ENCODE assay signal across 1 cellular context in the genomic region with DNA sequence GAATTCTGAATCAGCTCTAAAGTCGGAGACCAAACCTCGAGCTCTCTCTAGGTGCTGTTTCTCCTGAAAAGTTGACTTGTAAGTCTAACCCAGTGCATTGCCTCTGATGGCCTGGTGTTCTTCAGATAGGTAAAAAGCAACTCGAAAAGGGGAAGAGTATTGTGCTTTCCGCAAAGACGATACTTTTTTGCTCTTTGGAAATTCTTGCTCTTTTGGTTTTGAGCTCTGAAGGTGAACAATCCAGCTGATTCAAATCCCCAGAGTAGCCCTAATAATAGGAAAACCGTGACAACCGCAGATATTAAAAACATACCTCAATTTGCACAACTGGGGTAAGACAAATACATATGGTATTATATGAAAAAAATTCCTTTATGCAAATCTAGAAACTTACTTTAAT.
TF ChIP-seq lines count a peak whose summit lies in the region.

No MANE protein-coding gene starts in this region.

TF ChIP-seq in GM12878, 131 proteins besides CTCF, POLR2A, EP300 and RAD21 (continued from another document):
- TF ChIP-seq, protein P1, sequence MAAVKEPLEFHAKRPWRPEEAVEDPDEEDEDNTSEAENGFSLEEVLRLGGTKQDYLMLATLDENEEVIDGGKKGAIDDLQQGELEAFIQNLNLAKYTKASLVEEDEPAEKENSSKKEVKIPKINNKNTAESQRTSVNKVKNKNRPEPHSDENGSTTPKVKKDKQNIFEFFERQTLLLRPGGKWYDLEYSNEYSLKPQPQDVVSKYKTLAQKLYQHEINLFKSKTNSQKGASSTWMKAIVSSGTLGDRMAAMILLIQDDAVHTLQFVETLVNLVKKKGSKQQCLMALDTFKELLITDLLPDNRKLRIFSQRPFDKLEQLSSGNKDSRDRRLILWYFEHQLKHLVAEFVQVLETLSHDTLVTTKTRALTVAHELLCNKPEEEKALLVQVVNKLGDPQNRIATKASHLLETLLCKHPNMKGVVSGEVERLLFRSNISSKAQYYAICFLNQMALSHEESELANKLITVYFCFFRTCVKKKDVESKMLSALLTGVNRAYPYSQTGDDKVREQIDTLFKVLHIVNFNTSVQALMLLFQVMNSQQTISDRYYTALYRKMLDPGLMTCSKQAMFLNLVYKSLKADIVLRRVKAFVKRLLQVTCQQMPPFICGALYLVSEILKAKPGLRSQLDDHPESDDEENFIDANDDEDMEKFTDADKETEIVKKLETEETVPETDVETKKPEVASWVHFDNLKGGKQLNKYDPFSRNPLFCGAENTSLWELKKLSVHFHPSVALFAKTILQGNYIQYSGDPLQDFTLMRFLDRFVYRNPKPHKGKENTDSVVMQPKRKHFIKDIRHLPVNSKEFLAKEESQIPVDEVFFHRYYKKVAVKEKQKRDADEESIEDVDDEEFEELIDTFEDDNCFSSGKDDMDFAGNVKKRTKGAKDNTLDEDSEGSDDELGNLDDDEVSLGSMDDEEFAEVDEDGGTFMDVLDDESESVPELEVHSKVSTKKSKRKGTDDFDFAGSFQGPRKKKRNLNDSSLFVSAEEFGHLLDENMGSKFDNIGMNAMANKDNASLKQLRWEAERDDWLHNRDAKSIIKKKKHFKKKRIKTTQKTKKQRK (IDR thresholded peaks at IDR 0.05; ENCODE audit: low read depth, low read length) = no peak
- no peak for TF ChIP-seq CBFB (IDR thresholded peaks at IDR 0.05; ENCODE audit: low read depth)
- no peak for TF ChIP-seq GABPA (IDR thresholded peaks at IDR 0.05; ENCODE audit: low read depth)
- peak; percentile 47 for TF ChIP-seq MEF2B (IDR thresholded peaks at IDR 0.05; ENCODE audit: partially characterized antibody, poor library complexity, severe bottlenecking)
- TF ChIP-seq ESRRA (IDR thresholded peaks at IDR 0.05; ENCODE audit: low read length) = no peak
- no peak for TF ChIP-seq POLR2AphosphoS5 (IDR thresholded peaks at IDR 0.05; ENCODE audit: low read length)
- TF ChIP-seq, protein P2, sequence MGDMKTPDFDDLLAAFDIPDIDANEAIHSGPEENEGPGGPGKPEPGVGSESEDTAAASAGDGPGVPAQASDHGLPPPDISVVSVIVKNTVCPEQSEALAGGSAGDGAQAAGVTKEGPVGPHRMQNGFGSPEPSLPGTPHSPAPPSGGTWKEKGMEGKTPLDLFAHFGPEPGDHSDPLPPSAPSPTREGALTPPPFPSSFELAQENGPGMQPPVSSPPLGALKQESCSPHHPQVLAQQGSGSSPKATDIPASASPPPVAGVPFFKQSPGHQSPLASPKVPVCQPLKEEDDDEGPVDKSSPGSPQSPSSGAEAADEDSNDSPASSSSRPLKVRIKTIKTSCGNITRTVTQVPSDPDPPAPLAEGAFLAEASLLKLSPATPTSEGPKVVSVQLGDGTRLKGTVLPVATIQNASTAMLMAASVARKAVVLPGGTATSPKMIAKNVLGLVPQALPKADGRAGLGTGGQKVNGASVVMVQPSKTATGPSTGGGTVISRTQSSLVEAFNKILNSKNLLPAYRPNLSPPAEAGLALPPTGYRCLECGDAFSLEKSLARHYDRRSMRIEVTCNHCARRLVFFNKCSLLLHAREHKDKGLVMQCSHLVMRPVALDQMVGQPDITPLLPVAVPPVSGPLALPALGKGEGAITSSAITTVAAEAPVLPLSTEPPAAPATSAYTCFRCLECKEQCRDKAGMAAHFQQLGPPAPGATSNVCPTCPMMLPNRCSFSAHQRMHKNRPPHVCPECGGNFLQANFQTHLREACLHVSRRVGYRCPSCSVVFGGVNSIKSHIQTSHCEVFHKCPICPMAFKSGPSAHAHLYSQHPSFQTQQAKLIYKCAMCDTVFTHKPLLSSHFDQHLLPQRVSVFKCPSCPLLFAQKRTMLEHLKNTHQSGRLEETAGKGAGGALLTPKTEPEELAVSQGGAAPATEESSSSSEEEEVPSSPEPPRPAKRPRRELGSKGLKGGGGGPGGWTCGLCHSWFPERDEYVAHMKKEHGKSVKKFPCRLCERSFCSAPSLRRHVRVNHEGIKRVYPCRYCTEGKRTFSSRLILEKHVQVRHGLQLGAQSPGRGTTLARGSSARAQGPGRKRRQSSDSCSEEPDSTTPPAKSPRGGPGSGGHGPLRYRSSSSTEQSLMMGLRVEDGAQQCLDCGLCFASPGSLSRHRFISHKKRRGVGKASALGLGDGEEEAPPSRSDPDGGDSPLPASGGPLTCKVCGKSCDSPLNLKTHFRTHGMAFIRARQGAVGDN (IDR thresholded peaks at IDR 0.05) = peak; percentile 17; the same call in 1 of the 2 replicates
- TF ChIP-seq FOXM1 (IDR thresholded peaks at IDR 0.05; ENCODE audit: low read depth, low read length) = peak; percentile 89; the same call in 1 of the 2 replicates
- TF ChIP-seq, protein P3, sequence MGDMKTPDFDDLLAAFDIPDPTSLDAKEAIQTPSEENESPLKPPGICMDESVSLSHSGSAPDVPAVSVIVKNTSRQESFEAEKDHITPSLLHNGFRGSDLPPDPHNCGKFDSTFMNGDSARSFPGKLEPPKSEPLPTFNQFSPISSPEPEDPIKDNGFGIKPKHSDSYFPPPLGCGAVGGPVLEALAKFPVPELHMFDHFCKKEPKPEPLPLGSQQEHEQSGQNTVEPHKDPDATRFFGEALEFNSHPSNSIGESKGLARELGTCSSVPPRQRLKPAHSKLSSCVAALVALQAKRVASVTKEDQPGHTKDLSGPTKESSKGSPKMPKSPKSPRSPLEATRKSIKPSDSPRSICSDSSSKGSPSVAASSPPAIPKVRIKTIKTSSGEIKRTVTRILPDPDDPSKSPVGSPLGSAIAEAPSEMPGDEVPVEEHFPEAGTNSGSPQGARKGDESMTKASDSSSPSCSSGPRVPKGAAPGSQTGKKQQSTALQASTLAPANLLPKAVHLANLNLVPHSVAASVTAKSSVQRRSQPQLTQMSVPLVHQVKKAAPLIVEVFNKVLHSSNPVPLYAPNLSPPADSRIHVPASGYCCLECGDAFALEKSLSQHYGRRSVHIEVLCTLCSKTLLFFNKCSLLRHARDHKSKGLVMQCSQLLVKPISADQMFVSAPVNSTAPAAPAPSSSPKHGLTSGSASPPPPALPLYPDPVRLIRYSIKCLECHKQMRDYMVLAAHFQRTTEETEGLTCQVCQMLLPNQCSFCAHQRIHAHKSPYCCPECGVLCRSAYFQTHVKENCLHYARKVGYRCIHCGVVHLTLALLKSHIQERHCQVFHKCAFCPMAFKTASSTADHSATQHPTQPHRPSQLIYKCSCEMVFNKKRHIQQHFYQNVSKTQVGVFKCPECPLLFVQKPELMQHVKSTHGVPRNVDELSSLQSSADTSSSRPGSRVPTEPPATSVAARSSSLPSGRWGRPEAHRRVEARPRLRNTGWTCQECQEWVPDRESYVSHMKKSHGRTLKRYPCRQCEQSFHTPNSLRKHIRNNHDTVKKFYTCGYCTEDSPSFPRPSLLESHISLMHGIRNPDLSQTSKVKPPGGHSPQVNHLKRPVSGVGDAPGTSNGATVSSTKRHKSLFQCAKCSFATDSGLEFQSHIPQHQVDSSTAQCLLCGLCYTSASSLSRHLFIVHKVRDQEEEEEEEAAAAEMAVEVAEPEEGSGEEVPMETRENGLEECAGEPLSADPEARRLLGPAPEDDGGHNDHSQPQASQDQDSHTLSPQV (IDR thresholded peaks at IDR 0.05) = no peak
- TF ChIP-seq SMAD1 (IDR thresholded peaks at IDR 0.05; ENCODE audit: low read depth, partially characterized antibody) = no peak
